8 cellular contexts compared by ENCODE assay signal in genomic region chr2:177242136-177242987, GRCh38. TPM values are rescaled to one million over a fixed set of nuclear protein-coding genes. Genes with fewer than 3 reads are reported as not detected.
DNase-seq lines count a peak whose midpoint lies in the region; ATAC-seq and TF ChIP-seq lines count a peak whose summit lies in the region.

No MANE protein-coding gene starts in this region.

- H3K4me3 ChIP-seq in Caco-2 (ENCODE audit: low read depth, low read length) (no peak overlapping the region), KMS-11 (IDR thresholded peaks at IDR 0.05; ENCODE audit: insufficient read depth, low read depth, low read length) (no peak overlapping the region), adipocyte (ENCODE audit: low read length) (peak overlapping the region; percentile 79), skeletal muscle tissue (ENCODE audit: low read length in 3 of 3) (peak overlapping the region; percentile 16 to 53 (median 34))

- no peaks in the 10 kb centered on the region for H3K36me3 ChIP-seq in Caco-2 (ENCODE audit: control insufficient read depth, insufficient read depth, low read length)
- H3K36me3 ChIP-seq in KMS-11 (ENCODE audit: insufficient read depth): no peaks in the 10 kb centered on the region
- H3K36me3 ChIP-seq in adipocyte (ENCODE audit: control insufficient read depth, insufficient read depth, low read length, severe bottlenecking): no peaks in the 10 kb centered on the region
- H3K36me3 ChIP-seq in skeletal muscle tissue (ENCODE audit: control insufficient read depth in 3 of 3, insufficient read depth in 3 of 3, low read length in 3 of 3): no peaks in the 10 kb centered on the region

- no peak overlapping the region for H2AFZ ChIP-seq in KMS-11 (ENCODE audit: low read depth)

- peaks cover 50% of the 10 kb centered on the region for H3K36me3 Mint-ChIP-seq in Caco-2 (ENCODE audit: insufficient read depth, unreplicated experiment)

- DNase-seq in Caco-2: peak in 1 of 2 experiments; percentile 52
- peak; percentile 94 for DNase-seq in adipocyte (ENCODE audit: low read depth)
- no peak for DNase-seq in left ventricle myocardium superior
- DNase-seq in DMS114 treated with DMSO at 0.1 percent for 48 hours (lab: John Stamatoyannopoulos, UW; ENCODE audit: unreplicated experiment): no peak
- no peak for DNase-seq in OCI-M2 (lab: John Stamatoyannopoulos, UW; ENCODE audit: unreplicated experiment)

- H3K4me3 Mint-ChIP-seq in Caco-2 (ENCODE audit: unreplicated experiment): peak overlapping the region; percentile 62

- H3K9ac ChIP-seq in KMS-11: no peak overlapping the region
- peak overlapping the region; percentile 81 for H3K9ac ChIP-seq in adipocyte (ENCODE audit: low read length)
- peak overlapping the region; percentile 48 to 75 (median 62) for H3K9ac ChIP-seq in skeletal muscle tissue (ENCODE audit: low read depth in 1 of 3, low read length in 3 of 3)

- CTCF ChIA-PET in Caco-2 (lab: Charles Lee): no interaction called here

- H3K27me3 Mint-ChIP-seq in Caco-2 (ENCODE audit: insufficient read depth, unreplicated experiment): no peaks in the 10 kb centered on the region

- H3K4me2 ChIP-seq in KMS-11: peak overlapping the region; percentile 6; the same call in 1 of the 2 replicates

- peak; percentile 70 for ATAC-seq in left ventricle myocardium superior
- ATAC-seq in HG03097 (IDR thresholded peaks at IDR 0.05; ENCODE audit: low FRiP score, unreplicated experiment): no peak

- H3K9me3 Mint-ChIP-seq in Caco-2 (ENCODE audit: unreplicated experiment): no peaks in the 10 kb centered on the region

- BruUV-seq in Caco-2 (replicated peaks; lab: Mats Ljungman, UMichigan): TSS peak; percentile 13

- H3K79me2 ChIP-seq in KMS-11 (ENCODE audit: insufficient read depth, low read depth): peaks cover 100% of the 10 kb centered on the region

- H3K4me1 Mint-ChIP-seq in Caco-2 (ENCODE audit: low read depth, unreplicated experiment): peaks cover 36% of the 10 kb centered on the region

- H4K20me1 ChIP-seq in KMS-11 (ENCODE audit: insufficient read depth): peaks cover 87% of the 10 kb centered on the region

- H3K4me1 ChIP-seq in Caco-2 (peaks cover 47% of the 10 kb centered on the region), KMS-11 (ENCODE audit: low read depth, poor library complexity, severe bottlenecking) (peaks cover 94% of the 10 kb centered on the region), adipocyte (ENCODE audit: control insufficient read depth, insufficient read depth, low read length) (peaks cover 79% of the 10 kb centered on the region), skeletal muscle tissue (ENCODE audit: control insufficient read depth in 3 of 3, insufficient read depth in 3 of 3, low read length in 3 of 3) (peaks cover 63 to 77% (median 68%) of the 10 kb centered on the region in 3 donors)

- intact Hi-C loops in Caco-2 (cut with micrococcal nuclease; ENCODE audit: unreplicated experiment) (loop anchor here (1.0 kb wide), 1 partner anchor 21 kb away; no protein-coding TSS in a partner anchor), left ventricle myocardium superior (cut with micrococcal nuclease) (no loop called here)

- H3K27ac Mint-ChIP-seq in Caco-2 (ENCODE audit: unreplicated experiment): peak overlapping the region; percentile 91

- H3K27ac ChIP-seq in KMS-11 (peak overlapping the region; percentile 16; the same call in 1 of the 2 replicates), skeletal muscle tissue (ENCODE audit: low read depth, low read length) (peak overlapping the region; percentile 89)

- POLR2A ChIA-PET in Caco-2 (lab: Charles Lee): no interaction called here

- H3K27me3 ChIP-seq in Caco-2 (replicated peaks; ENCODE audit: control insufficient read depth, insufficient read depth, low read length) (no peaks in the 10 kb centered on the region), KMS-11 (ENCODE audit: insufficient read depth, low read depth) (no peaks in the 10 kb centered on the region), adipocyte (replicated peaks; ENCODE audit: control insufficient read depth, insufficient read depth, low read length) (no peaks in the 10 kb centered on the region), skeletal muscle tissue (ENCODE audit: control insufficient read depth in 3 of 3, insufficient read depth in 3 of 3, low read length in 3 of 3) (no peaks in the 10 kb centered on the region)

- H3K9me3 ChIP-seq in Caco-2: no peaks in the 10 kb centered on the region
- H3K9me3 ChIP-seq in adipocyte (ENCODE audit: control insufficient read depth, low read length): no peaks in the 10 kb centered on the region
- H3K9me3 ChIP-seq in skeletal muscle tissue (ENCODE audit: control insufficient read depth in 3 of 3, low read length in 3 of 3): no peaks in the 10 kb centered on the region

- TF ChIP-seq CTCF in Caco-2 (IDR thresholded peaks at IDR 0.05; ENCODE audit: insufficient read depth in 1 of 2, low read depth in 1 of 2, low read length in 1 of 2, severe bottlenecking in 1 of 2, unreplicated experiment in 1 of 2) (no peak), KMS-11 (conservative IDR thresholded peaks at IDR 0.05; ENCODE audit: low read depth, low read length) (no peak)

RNA-seq across cellular contexts. Expression of gene NFE2L2, which starts 22.2 kb away (rescaled TPM):
- 75.7 and 80.5 TPM in 2 replicates for total RNA-seq in Caco-2 (2022)
- total RNA-seq in left ventricle myocardium superior: 50.6 TPM
- total RNA-seq in skeletal muscle tissue: 21.4 TPM

RNA-seq across cellular contexts. Expression of gene HNRNPA3, which starts 29.8 kb away (rescaled TPM):
- 322 and 332 TPM in 2 replicates for total RNA-seq in Caco-2 (2022)
- total RNA-seq in left ventricle myocardium superior: 70.4 TPM
- total RNA-seq in skeletal muscle tissue: 49.1 TPM

Comparison
In these comparisons a context has a peak if more than half of its experiments do, and no peak if none do; other contexts are left out.
1. H3K4me3 ChIP-seq: peak in adipocyte (single experiment) and skeletal muscle tissue (3 of 3); none in Caco-2 (single experiment) and KMS-11 (single experiment).